12 cellular contexts compared by ENCODE assay signal in genomic region chr10:69869291-69869841, GRCh38.
A peak's percentile ranks its signal among the peaks of the same experiment; 100 is the strongest.
DNase-seq lines count a peak whose midpoint lies in the region; ATAC-seq and TF ChIP-seq lines count a peak whose summit lies in the region.
"Had no signal": no experiment of that assay in that cellular context is flagged by ENCODE, and none has a peak within 500 bp of the region (broad histone marks: within the 10 kb centered on the region; RNA-seq: fewer than 3 reads in every experiment).

No MANE protein-coding gene starts in this region.

- no peak for ATAC-seq in HG02870 (IDR thresholded peaks at IDR 0.05; ENCODE audit: unreplicated experiment)
- no peak for ATAC-seq in GM21619 (IDR thresholded peaks at IDR 0.05; ENCODE audit: unreplicated experiment)
- ATAC-seq: stimulated activated naive B cell treated with anti-CD40 and anti-IgM and Interleukin-4, amounts not matched to agents 10 μg/mL and 1 μg/mL and 100 μg/mL, for 72 hours had no signal

- CTCF ChIA-PET in HEK293 (lab: Yijun Ruan, JAX), result interaction anchor here (0.8 to 1.3 kb wide), 3 partner anchors 8 to 45 kb away, joined by 3 to 4 read pairs (median 3); no protein-coding TSS in a partner anchor

- H3K27ac ChIP-seq in HEK293 (ENCODE audit: extremely low read depth, low read depth, low read length) (no peak overlapping the region), VCaP (peak overlapping the region; percentile 52; the same call in 1 of the 2 replicates)
- H3K27ac ChIP-seq: hepatocyte had no signal

- H3K9me3 ChIP-seq in HEK293 (ENCODE audit: control insufficient read depth, insufficient read depth, low read depth, low read length), result no peaks in the 10 kb centered on the region

- H3K4me1 ChIP-seq in HEK293 (ENCODE audit: control insufficient read depth, insufficient read depth, low read length), result no peaks in the 10 kb centered on the region

- DNase-seq in fibroblast of pulmonary artery (ENCODE audit: low read depth) (peak; percentile 87), stromal cell of bone marrow (ENCODE audit: low read depth) (peak; percentile 81), NCI-H2171 (lab: John Stamatoyannopoulos, UW) (no peak)
- DNase-seq: H7; NCI-H1092 treated with DMSO at 0.1 percent for 48 hours; NK-92 treated with Interleukin-12 subunit alpha and Interleukin-12 subunit beta, amount 100 ng/mL, for 24 hours; stimulated activated naive B cell treated with anti-CD40 and anti-IgM and Interleukin-4, amounts not matched to agents 10 μg/mL and 1 μg/mL and 100 μg/mL, for 72 hours had no signal

- H3K4me3 ChIP-seq in HEK293 (ENCODE audit: low read depth, low read length) (no peak overlapping the region), fibroblast of pulmonary artery (replicated peaks; ENCODE audit: low read depth, low read length) (peak overlapping the region; percentile 28)
- H3K4me3 ChIP-seq: hepatocyte had no signal

- no peak for TF ChIP-seq CTCF in HEK293 (tag by site-specific recombination; IDR thresholded peaks at IDR 0.05)
- TF ChIP-seq CTCF in VCaP (conservative IDR thresholded peaks at IDR 0.05), result no peak
- TF ChIP-seq CTCF in fibroblast of pulmonary artery (IDR thresholded peaks at IDR 0.05; ENCODE audit: low read length, missing control alignments), result no peak

- no peaks in the 10 kb centered on the region for H3K36me3 ChIP-seq in HEK293 (ENCODE audit: control insufficient read depth in 2 of 2, insufficient read depth in 1 of 2, low read length in 2 of 2)

- POLR2A ChIA-PET in HEK293 (lab: Yijun Ruan, JAX), result interaction anchor here (0.7 to 1.1 kb wide), 2 partner anchors 9 to 277 kb away, joined by 3 to 5 read pairs; partner anchors contain the start of gene TYSND1

TF ChIP-seq in HEK293, 187 proteins besides CTCF, POLR2A, EP300 and RAD21:
- TF ChIP-seq ZBTB17 (tag by site-specific recombination; IDR thresholded peaks at IDR 0.05), result peak; percentile 89
- TF ChIP-seq ZBTB7A (tag by site-specific recombination; IDR thresholded peaks at IDR 0.05; ENCODE audit: low read depth), result no peak
- TF ChIP-seq ZNF23 (tag by site-specific recombination; IDR thresholded peaks at IDR 0.05; ENCODE audit: borderline replicate concordance), result peak; percentile 88; the same call in 1 of the 2 replicates
- no peak for TF ChIP-seq TCF7L2 (IDR thresholded peaks at IDR 0.05; ENCODE audit: borderline replicate concordance, low read depth, low read length)
- TF ChIP-seq ZNF112 (tag by site-specific recombination; IDR thresholded peaks at IDR 0.05), result no peak
